Comparison of ENCODE assay signal across 21 cellular contexts in genomic region chr19:5253403-5254110, GRCh38.
DNase-seq lines count a peak whose midpoint lies in the region; ATAC-seq and TF ChIP-seq lines count a peak whose summit lies in the region.
"Had no signal": no experiment of that assay in that cellular context is flagged by ENCODE, and none has a peak within 500 bp of the region (broad histone marks: within the 10 kb centered on the region; RNA-seq: fewer than 3 reads in every experiment).

No MANE protein-coding gene starts in this region.

- H3K36me3 Mint-ChIP-seq in neural crest cell (ENCODE audit: low read depth): peaks cover 53% of the 10 kb centered on the region

- no peak for ATAC-seq in HG03135 (IDR thresholded peaks at IDR 0.05; ENCODE audit: unreplicated experiment)
- ATAC-seq: activated T-cell treated with anti-CD3 and anti-CD28 coated beads, Interleukin-2, amount 50 U/mL, for 4 hours; left colon; mucosa of descending colon had no signal

- no peak overlapping the region for H3K4me3 Mint-ChIP-seq in neural crest cell
- H3K4me3 Mint-ChIP-seq: activated CD4-positive, alpha-beta memory T cell treated with anti-CD3 and anti-CD28 coated beads for 36 hours; activated naive CD8-positive, alpha-beta T cell; activated T-cell treated with anti-CD3 and anti-CD28 coated beads, Interleukin-2, amount 50 U/mL, for 4 hours; IgD-negative memory B cell had no signal

- H3K9me3 Mint-ChIP-seq in neural crest cell: peaks cover 2% of the 10 kb centered on the region

- TF ChIP-seq CTCF in fibroblast of mammary gland (conservative IDR thresholded peaks at IDR 0.05; ENCODE audit: control insufficient read depth, insufficient read depth, low read depth, low read length) (no peak), neural crest cell (conservative IDR thresholded peaks at IDR 0.05) (no peak)

- peaks cover 1% of the 10 kb centered on the region for H3K4me1 Mint-ChIP-seq in neural crest cell
- H3K4me1 Mint-ChIP-seq: IgD-negative memory B cell had no signal

- peak overlapping the region; percentile 19 for H3K27ac Mint-ChIP-seq in neural crest cell (ENCODE audit: unreplicated experiment)
- H3K27ac Mint-ChIP-seq: activated CD4-positive, alpha-beta memory T cell treated with anti-CD3 and anti-CD28 coated beads for 36 hours; activated naive CD8-positive, alpha-beta T cell had no signal

- no peak overlapping the region for H3K4me3 ChIP-seq in fibroblast of mammary gland (ENCODE audit: control insufficient read depth, low read depth, low read length)
- H3K4me3 ChIP-seq: mucosa of descending colon, testis had no signal

- peak; percentile 64 for DNase-seq in GM03348 (ENCODE audit: low spot score)
- DNase-seq in OCI-M1 (lab: John Stamatoyannopoulos, UW): peak; percentile 39
- peak; percentile 40 for DNase-seq in fibroblast of mammary gland (ENCODE audit: low read depth)
- no peak for DNase-seq in neural crest cell (ENCODE audit: low read depth, low spot score)
- no peak for DNase-seq in NK-92 (lab: John Stamatoyannopoulos, UW; ENCODE audit: unreplicated experiment)
- DNase-seq in COLO668 (lab: John Stamatoyannopoulos, UW; ENCODE audit: unreplicated experiment): no peak
- no peak for DNase-seq in NCI-H1092 (lab: John Stamatoyannopoulos, UW)
- DNase-seq: activated CD4-positive, alpha-beta memory T cell treated with anti-CD3 and anti-CD28 coated beads for 36 hours; activated T-cell treated with anti-CD3 and anti-CD28 coated beads, Interleukin-2, amount 50 U/mL, for 4 hours; Caco-2; central memory CD4-positive, alpha-beta T cell; effector memory CD4-positive, alpha-beta T cell; left colon; mucosa of descending colon; NCI-H526 treated with DMSO at 0.1 percent for 48 hours; occipital lobe; stimulated activated CD4-positive, alpha-beta T cell treated with anti-CD3 and anti-CD28 coated beads, Interleukin-2, amount 100 ng/mL, for 48 hours; testis had no signal

- H3K27me3 Mint-ChIP-seq in neural crest cell (ENCODE audit: low read depth): no peaks in the 10 kb centered on the region
- H3K27me3 Mint-ChIP-seq: activated naive CD8-positive, alpha-beta T cell; IgD-negative memory B cell had no signal

Comparison
In these comparisons a context has a peak if more than half of its experiments do, and no peak if none do; other contexts are left out.
1. DNase-seq: peak in GM03348 (single experiment), OCI-M1 (single experiment) and fibroblast of mammary gland (single experiment); none in neural crest cell (single experiment), NK-92 (single experiment), COLO668 (single experiment) and NCI-H1092 (single experiment).